In the genomic region with DNA sequence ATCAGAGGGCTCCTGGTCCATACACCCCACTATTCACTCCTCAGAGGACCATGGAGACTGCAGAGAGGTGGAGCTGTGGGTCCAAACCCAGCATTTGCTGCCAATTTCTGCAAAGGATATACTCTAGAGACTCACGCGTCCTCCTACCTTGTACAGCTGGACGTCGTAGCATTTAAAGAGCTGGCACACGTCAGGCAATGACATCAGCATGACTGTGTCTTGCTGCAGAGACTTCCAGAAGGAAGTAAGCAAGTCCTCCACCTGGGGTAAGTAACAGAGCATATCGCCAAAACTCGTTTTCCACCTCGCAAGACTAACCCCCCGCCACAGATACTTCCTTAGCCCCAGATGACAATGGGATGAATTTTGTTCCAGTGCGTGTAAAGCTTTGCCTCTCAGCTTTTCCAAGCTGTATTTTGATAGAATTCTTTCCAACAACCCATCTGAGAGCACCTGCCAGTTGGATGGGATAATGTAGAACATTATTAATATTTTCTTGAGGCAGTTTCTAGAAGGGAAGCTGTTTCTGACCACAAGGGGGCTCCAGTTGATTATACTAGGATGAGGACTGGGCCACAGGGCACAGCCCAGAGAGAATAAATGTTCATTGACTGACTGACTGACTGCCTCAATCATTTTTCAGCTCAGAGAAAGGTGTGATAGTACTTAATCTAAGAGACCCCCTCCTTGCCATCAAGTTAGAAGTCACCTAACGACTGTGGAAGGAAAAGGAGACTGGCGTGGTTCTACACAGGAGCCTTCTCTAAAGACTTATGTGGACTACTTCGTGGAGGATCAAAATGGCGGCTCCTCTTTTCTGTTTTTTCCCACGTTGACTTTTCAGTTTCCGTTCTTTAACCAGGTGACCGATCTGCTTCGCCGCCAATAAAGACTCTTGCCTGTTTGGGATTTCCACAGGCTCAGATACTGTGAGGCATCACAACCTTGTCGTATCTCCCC, we compare ENCODE assay signal across 8 cellular contexts.
DNase-seq lines count a peak whose midpoint lies in the region; ATAC-seq lines count a peak whose summit lies in the region.

No MANE protein-coding gene starts in this region.

- no peak overlapping the region for H3K27ac Mint-ChIP-seq in effector memory CD8-positive, alpha-beta T cell
- H3K27ac Mint-ChIP-seq in stimulated activated memory B cell treated with anti-CD40 and anti-IgM and Interleukin-4, amounts not matched to agents 10 μg/mL and 1 μg/mL and 100 μg/mL, for 72 hours, result peak overlapping the region; percentile 45

- peaks cover 24 to 41% of the 10 kb centered on the region in 2 donors for H3K27me3 Mint-ChIP-seq in effector memory CD8-positive, alpha-beta T cell
- no peaks in the 10 kb centered on the region for H3K27me3 Mint-ChIP-seq in stimulated activated memory B cell treated with anti-CD40 and anti-IgM and Interleukin-4, amounts not matched to agents 10 μg/mL and 1 μg/mL and 100 μg/mL, for 72 hours

- no peak overlapping the region for H3K4me3 Mint-ChIP-seq in effector memory CD8-positive, alpha-beta T cell
- H3K4me3 Mint-ChIP-seq in stimulated activated memory B cell treated with anti-CD40 and anti-IgM and Interleukin-4, amounts not matched to agents 10 μg/mL and 1 μg/mL and 100 μg/mL, for 72 hours, result no peak overlapping the region

- ATAC-seq in effector memory CD8-positive, alpha-beta T cell (replicated peaks), result peak; percentile 55
- peak; percentile 80 for ATAC-seq in stimulated activated memory B cell treated with anti-CD40 and anti-IgM and Interleukin-4, amounts not matched to agents 10 μg/mL and 1 μg/mL and 100 μg/mL, for 72 hours
- no peak for ATAC-seq in GM18861 (IDR thresholded peaks at IDR 0.05; ENCODE audit: unreplicated experiment)

- H3K36me3 Mint-ChIP-seq in effector memory CD8-positive, alpha-beta T cell (ENCODE audit: insufficient read depth), result no peaks in the 10 kb centered on the region
- no peaks in the 10 kb centered on the region for H3K36me3 Mint-ChIP-seq in stimulated activated memory B cell treated with anti-CD40 and anti-IgM and Interleukin-4, amounts not matched to agents 10 μg/mL and 1 μg/mL and 100 μg/mL, for 72 hours

- no peaks in the 10 kb centered on the region for H3K9me3 Mint-ChIP-seq in effector memory CD8-positive, alpha-beta T cell
- H3K9me3 Mint-ChIP-seq in stimulated activated memory B cell treated with anti-CD40 and anti-IgM and Interleukin-4, amounts not matched to agents 10 μg/mL and 1 μg/mL and 100 μg/mL, for 72 hours, result no peaks in the 10 kb centered on the region

- H3K4me1 Mint-ChIP-seq in effector memory CD8-positive, alpha-beta T cell (ENCODE audit: low read depth in 2 of 2), result no peaks in the 10 kb centered on the region
- H3K4me1 Mint-ChIP-seq in stimulated activated memory B cell treated with anti-CD40 and anti-IgM and Interleukin-4, amounts not matched to agents 10 μg/mL and 1 μg/mL and 100 μg/mL, for 72 hours, result no peaks in the 10 kb centered on the region

- peak; percentile 57 for DNase-seq in activated gamma-delta T cell treated with Interleukin-2 at 50 U/mL for 16 hours
- no peak for DNase-seq in activated gamma-delta T cell (lab: John Stamatoyannopoulos, UW)
- DNase-seq in NCI-H345 (lab: John Stamatoyannopoulos, UW), result peak; percentile 50
- peak; percentile 55 for DNase-seq in activated CD4-positive, alpha-beta T cell treated with anti-CD3 and anti-CD28 coated beads, Interleukin-2, amount 50 U/mL, for 1 hour
- peak; percentile 48 to 60 (median 53) for DNase-seq in effector memory CD8-positive, alpha-beta T cell
- peak; percentile 25 for DNase-seq in midbrain (lab: John Stamatoyannopoulos, UW)
